In genomic region chr17:19537116-19537515, GRCh38 we compare ENCODE assay signal across 22 cellular contexts. TPM values are rescaled to one million over a fixed set of nuclear protein-coding genes. Genes with fewer than 3 reads are reported as not detected.
DNase-seq lines count a peak whose midpoint lies in the region; ATAC-seq and TF ChIP-seq lines count a peak whose summit lies in the region.
"Had no signal": no experiment of that assay in that cellular context is flagged by ENCODE, and none has a peak within 500 bp of the region (broad histone marks: within the 10 kb centered on the region; RNA-seq: fewer than 3 reads in every experiment).

No MANE protein-coding gene starts in this region.

- H3K9me3 ChIP-seq in adrenal gland (replicated peaks in 1 of 3) (no peaks in the 10 kb centered on the region), liver (ENCODE audit: control insufficient read depth in 4 of 4, low read length in 3 of 4) (no peaks in the 10 kb centered on the region), psoas muscle (no peaks in the 10 kb centered on the region)

- no peaks in the 10 kb centered on the region for H3K27me3 ChIP-seq in adrenal gland
- no peaks in the 10 kb centered on the region for H3K27me3 ChIP-seq in liver (ENCODE audit: control insufficient read depth in 4 of 4, insufficient read depth in 4 of 4, low read length in 3 of 4)
- no peaks in the 10 kb centered on the region for H3K27me3 ChIP-seq in psoas muscle (ENCODE audit: insufficient read depth in 3 of 3, low read length in 2 of 3)

- ATAC-seq in psoas muscle: no peak
- ATAC-seq: GM12878, PC-3 had no signal

- H3K9ac ChIP-seq in liver (ENCODE audit: low read depth in 1 of 2, low read length in 2 of 2): no peak overlapping the region
- H3K9ac ChIP-seq: GM23248 had no signal

- TF ChIP-seq CTCF in adrenal gland (IDR thresholded peaks at IDR 0.05) (no peak), liver (IDR thresholded peaks at IDR 0.05; ENCODE audit: low read depth, low read length, missing input control) (no peak), psoas muscle (IDR thresholded peaks at IDR 0.05) (no peak)

- H3K4me1 ChIP-seq in adrenal gland (replicated peaks in 1 of 2) (peaks cover 30 to 52% of the 10 kb centered on the region in 2 donors), liver (ENCODE audit: control insufficient read depth in 4 of 4, insufficient read depth in 4 of 4, low read length in 3 of 4) (peaks cover 18 to 81% (median 68%) of the 10 kb centered on the region in 4 donors), psoas muscle (peaks cover 39% of the 10 kb centered on the region)

- 59 to 71% (median 67%) methylated on average over 6 of the region's 6 CpGs for WGBS in adrenal gland, 4 donors
- WGBS in liver: 82% methylated on average over 6 of the region's 6 CpGs
- WGBS in psoas muscle, 3 donors: 29 to 70% (median 49%) methylated on average over 6 of the region's 6 CpGs

- no peak overlapping the region for H3K4me3 ChIP-seq in adrenal gland
- H3K4me3 ChIP-seq in liver (ENCODE audit: low read depth in 1 of 3, low read length in 3 of 3): no peak overlapping the region
- H3K4me3 ChIP-seq in psoas muscle: peak overlapping the region; percentile 79
- H3K4me3 ChIP-seq: GM12878, GM23248 had no signal

- TF ChIP-seq RAD21 in liver (IDR thresholded peaks at IDR 0.05): no peak

- intact Hi-C loops in adrenal gland (cut with DNase I): no loop called here
- intact Hi-C loops in psoas muscle (cut with DNase I): loop anchor here in 1 of 2 donors (5.0 kb wide), 1 partner anchor 215 kb away; no protein-coding TSS in a partner anchor

- DNase-seq in NCI-H2171 (lab: John Stamatoyannopoulos, UW): peak; percentile 52
- DNase-seq in adrenal gland: peak in 1 of 7 donors; percentile 8
- DNase-seq in psoas muscle: no peak
- no peak for DNase-seq in GM19240 (ENCODE audit: insufficient read length, low spot score)
- no peak for DNase-seq in occipital lobe (lab: John Stamatoyannopoulos, UW)
- DNase-seq in T-helper 1 cell: no peak
- no peak for DNase-seq in activated naive CD4-positive, alpha-beta T cell treated with anti-CD3 and anti-CD28 coated beads, Interleukin-2, amount 50 U/mL, for 16 hours
- DNase-seq: CD4-positive, CD25-positive, alpha-beta regulatory T cell; COR-L47; DMS79; GM23248; H9; IMR-90; NCI-H1105; NCI-H146; NCI-H2029; NCI-H446; NCI-H526; PC-3; Right ventricle myocardium superior had no signal

- H3K36me3 ChIP-seq in adrenal gland (replicated peaks in 1 of 2) (no peaks in the 10 kb centered on the region), liver (ENCODE audit: control insufficient read depth in 4 of 4, insufficient read depth in 3 of 4, low read depth in 1 of 4, low read length in 3 of 4) (no peaks in the 10 kb centered on the region), psoas muscle (ENCODE audit: insufficient read depth in 1 of 2, low read depth in 1 of 2) (no peaks in the 10 kb centered on the region)

- no peak for TF ChIP-seq POLR2A in adrenal gland (IDR thresholded peaks at IDR 0.05)

- H3K27ac ChIP-seq in adrenal gland (peak overlapping the region; percentile 46 to 93 (median 89)), liver (ENCODE audit: low read depth in 1 of 2, low read length in 2 of 2) (peak overlapping the region; percentile 11 to 91), psoas muscle (peak overlapping the region; percentile 78)
- H3K27ac ChIP-seq: GM23248 had no signal

TF ChIP-seq in liver, 16 proteins besides CTCF, POLR2A, EP300 and RAD21:
- TF ChIP-seq GABPA (IDR thresholded peaks at IDR 0.05 in 1 of 2, conservative IDR thresholded peaks at IDR 0.05 in 1 of 2) (no peak), JUND (IDR thresholded peaks at IDR 0.05) (no peak), ATF3 (IDR thresholded peaks at IDR 0.05) (no peak), SP1 (IDR thresholded peaks at IDR 0.05) (no peak)
- TF ChIP-seq, protein P1, sequence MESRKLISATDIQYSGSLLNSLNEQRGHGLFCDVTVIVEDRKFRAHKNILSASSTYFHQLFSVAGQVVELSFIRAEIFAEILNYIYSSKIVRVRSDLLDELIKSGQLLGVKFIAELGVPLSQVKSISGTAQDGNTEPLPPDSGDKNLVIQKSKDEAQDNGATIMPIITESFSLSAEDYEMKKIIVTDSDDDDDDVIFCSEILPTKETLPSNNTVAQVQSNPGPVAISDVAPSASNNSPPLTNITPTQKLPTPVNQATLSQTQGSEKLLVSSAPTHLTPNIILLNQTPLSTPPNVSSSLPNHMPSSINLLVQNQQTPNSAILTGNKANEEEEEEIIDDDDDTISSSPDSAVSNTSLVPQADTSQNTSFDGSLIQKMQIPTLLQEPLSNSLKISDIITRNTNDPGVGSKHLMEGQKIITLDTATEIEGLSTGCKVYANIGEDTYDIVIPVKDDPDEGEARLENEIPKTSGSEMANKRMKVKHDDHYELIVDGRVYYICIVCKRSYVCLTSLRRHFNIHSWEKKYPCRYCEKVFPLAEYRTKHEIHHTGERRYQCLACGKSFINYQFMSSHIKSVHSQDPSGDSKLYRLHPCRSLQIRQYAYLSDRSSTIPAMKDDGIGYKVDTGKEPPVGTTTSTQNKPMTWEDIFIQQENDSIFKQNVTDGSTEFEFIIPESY (IDR thresholded peaks at IDR 0.05): no peak

RNA-seq across cellular contexts. Expression of gene SLC47A1, which starts 3.5 kb away (rescaled TPM):
- total RNA-seq in adrenal gland (100 to 1,000 TPM; 126 to 630 (median 218) TPM), liver (10 to 100 TPM; 34.9 to 69.2 TPM), psoas muscle (10 to 100 TPM; 27.7 to 57.3 (median 42.8) TPM), occipital lobe (3.1 TPM)
- polyA plus RNA-seq in adrenal gland (100 to 1,000 TPM; 104 to 460 (median 150) TPM), liver (10 to 100 TPM; 34.8 to 39.5 TPM), psoas muscle (10 to 100 TPM; 13.0 to 29.1 (median 20.7) TPM)
- total RNA-seq: CD4-positive, CD25-positive, alpha-beta regulatory T cell; IMR-90 had no signal
- polyA plus RNA-seq: GM12878, IMR-90 had no signal
